Comparison of ENCODE assay signal across 2 cellular contexts in genomic region chr10:116836087-116836486, GRCh38.
TF ChIP-seq lines count a peak whose summit lies in the region.

No MANE protein-coding gene starts in this region.

TF ChIP-seq in IMR-90, 13 proteins besides CTCF, POLR2A, EP300 and RAD21 (continued from another document):
- TF ChIP-seq ELK1 (IDR thresholded peaks at IDR 0.05; ENCODE audit: borderline replicate concordance, low read depth, low read length) (no peak), CHD1 (IDR thresholded peaks at IDR 0.05; ENCODE audit: low read depth, low read length) (no peak), RFX5 (IDR thresholded peaks at IDR 0.05; ENCODE audit: low read depth, low read length) (no peak), SMC3 (IDR thresholded peaks at IDR 0.05; ENCODE audit: low read depth, low read length) (no peak), MXI1 (IDR thresholded peaks at IDR 0.05; ENCODE audit: borderline replicate concordance, low read depth, low read length) (no peak), NFE2L2 (IDR thresholded peaks at IDR 0.05; ENCODE audit: low read depth, low read length) (no peak), FOS (IDR thresholded peaks at IDR 0.05; ENCODE audit: low read depth, low read length) (no peak), USF2 (IDR thresholded peaks at IDR 0.05; ENCODE audit: low read depth, low read length) (no peak), CEBPB (IDR thresholded peaks at IDR 0.05; ENCODE audit: low read depth, low read length) (no peak), MAZ (IDR thresholded peaks at IDR 0.05; ENCODE audit: borderline replicate concordance, low read depth, low read length) (no peak), BHLHE40 (IDR thresholded peaks at IDR 0.05; ENCODE audit: low read depth, low read length) (no peak), RCOR1 (IDR thresholded peaks at IDR 0.05; ENCODE audit: insufficient replicate concordance, low read length) (no peak)

TF ChIP-seq in WTC11, 78 proteins besides CTCF, POLR2A, EP300 and RAD21:
- TF ChIP-seq NFE2L1 (CRISPR knock-in tag; IDR thresholded peaks at IDR 0.05), result peak; percentile 87; the same call in 1 of the 2 replicates
- TF ChIP-seq CBFB (CRISPR knock-in tag; IDR thresholded peaks at IDR 0.05; ENCODE audit: low read depth), result 0 out of 2 replicates have a peak, but pooled peaks have one; percentile 68
- no peak for TF ChIP-seq ZNF263 (CRISPR knock-in tag; IDR thresholded peaks at IDR 0.05; ENCODE audit: low read depth)
- peak; percentile 83; the same call in 1 of the 2 replicates for TF ChIP-seq TEAD1 (CRISPR knock-in tag; IDR thresholded peaks at IDR 0.05)
- peak; percentile 50; the same call in 1 of the 2 replicates for TF ChIP-seq ARID4B (CRISPR knock-in tag; IDR thresholded peaks at IDR 0.05; ENCODE audit: borderline replicate concordance)
- TF ChIP-seq CREM (CRISPR knock-in tag; IDR thresholded peaks at IDR 0.05), result 0 out of 2 replicates have a peak, but pooled peaks have one; percentile 25
- peak; percentile 13; the same call in 1 of the 2 replicates for TF ChIP-seq USF2 (CRISPR knock-in tag; IDR thresholded peaks at IDR 0.05)
- TF ChIP-seq ELF4 (CRISPR knock-in tag; IDR thresholded peaks at IDR 0.05; ENCODE audit: low read depth), result no peak
- TF ChIP-seq FOXP4 (CRISPR knock-in tag; IDR thresholded peaks at IDR 0.05), result peak; percentile 93
- peak; percentile 73; the same call in 1 of the 2 replicates for TF ChIP-seq ETV6 (CRISPR knock-in tag; IDR thresholded peaks at IDR 0.05)
- no peak for TF ChIP-seq HMGXB4 (CRISPR knock-in tag; IDR thresholded peaks at IDR 0.05)
- peak; percentile 96 for TF ChIP-seq ZNF423 (CRISPR knock-in tag; IDR thresholded peaks at IDR 0.05)
- TF ChIP-seq USF1 (CRISPR knock-in tag; IDR thresholded peaks at IDR 0.05), result peak; percentile 19; the same call in 1 of the 2 replicates
- TF ChIP-seq ATF6 (CRISPR knock-in tag; IDR thresholded peaks at IDR 0.05), result no peak
- 0 out of 2 replicates have a peak, but pooled peaks have one; percentile 51 for TF ChIP-seq SP1 (CRISPR knock-in tag; conservative IDR thresholded peaks at IDR 0.05)
- peak; percentile 91 for TF ChIP-seq FOXK1 (CRISPR knock-in tag; IDR thresholded peaks at IDR 0.05)
- TF ChIP-seq TP53 (CRISPR knock-in tag; IDR thresholded peaks at IDR 0.05), result no peak
- no peak for TF ChIP-seq STAT6 (CRISPR knock-in tag; conservative IDR thresholded peaks at IDR 0.05; ENCODE audit: low read depth)
TF ChIP-seq in WTC11: peak in this region for 12.
